In the genomic region with DNA sequence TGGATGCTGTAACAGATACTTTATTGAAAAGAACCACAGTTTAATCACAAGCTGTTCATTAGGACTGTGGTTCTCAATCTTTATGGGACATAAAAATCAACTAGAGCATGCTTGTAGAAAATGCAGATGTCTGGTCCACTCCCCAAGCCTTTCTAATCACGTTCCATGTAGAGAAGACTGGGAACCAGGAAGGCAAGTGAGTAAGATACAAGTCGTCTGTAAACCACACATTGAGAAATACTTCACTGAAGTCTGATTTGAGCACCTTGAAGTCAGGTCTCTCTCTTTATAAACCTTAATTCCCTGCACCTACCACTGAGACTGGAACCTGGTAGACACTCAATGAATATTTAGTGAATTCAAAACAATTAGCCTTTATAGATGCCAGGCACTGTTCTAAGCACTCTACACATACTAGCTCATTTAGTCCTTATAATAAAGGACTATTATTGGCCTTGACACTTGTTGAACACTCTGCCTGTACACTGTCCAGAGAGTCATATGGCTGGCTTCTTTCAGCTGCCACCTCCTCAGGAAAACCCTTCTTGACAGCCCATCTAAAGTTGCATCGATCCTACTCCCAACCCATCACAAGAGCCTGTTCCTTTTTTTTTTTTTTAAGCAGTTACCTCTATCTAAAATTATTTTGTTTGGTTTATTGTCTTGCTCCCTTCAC, we compare ENCODE assay signal across 24 cellular contexts.
"Had no signal": no experiment of that assay in that cellular context is flagged by ENCODE, and none has a peak within 500 bp of the region (broad histone marks: within the 10 kb centered on the region; RNA-seq: fewer than 3 reads in every experiment).

No MANE protein-coding gene starts in this region.

- H3K4me3 ChIP-seq: MG63, Peyer's patch had no signal

- H3K9me3 ChIP-seq: MG63, Peyer's patch had no signal

- H3K9me3 Mint-ChIP-seq: activated CD8-positive, alpha-beta T cell treated with anti-CD3 and anti-CD28 coated beads for 36 hours; activated naive CD4-positive, alpha-beta T cell treated with anti-CD3 and anti-CD28 coated beads, Interleukin-2, amount 10 ng/mL, durations not matched to agents 7 days and 5 days; activated naive CD8-positive, alpha-beta T cell treated with anti-CD3 and anti-CD28 coated beads for 36 hours; activated T-cell treated with anti-CD3 and anti-CD28 coated beads, Interleukin-2, amount 50 U/mL, for 72 hours; activated T-helper 2 cell treated with anti-CD3 and anti-CD28 coated beads, Interferon-gamma antibody, Interleukin-2, Interleukin-4, amounts not matched to agents 10 μg/mL and 5 μg/mL and 100 μg/mL, durations not matched to agents 14 hours and 24 hours and 36 hours; T-helper 1 cell treated with Interleukin-12 subunit alpha and Interleukin-12 subunit beta and Interleukin-4 antibody, amounts not matched to agents 30 μg/mL and 1 μg/mL, for 36 hours had no signal

- H3K4me3 Mint-ChIP-seq: activated CD8-positive, alpha-beta T cell treated with anti-CD3 and anti-CD28 coated beads for 36 hours; activated naive CD4-positive, alpha-beta T cell treated with anti-CD3 and anti-CD28 coated beads, Interleukin-2, amount 10 ng/mL, durations not matched to agents 7 days and 5 days; activated naive CD8-positive, alpha-beta T cell treated with anti-CD3 and anti-CD28 coated beads for 36 hours; activated T-cell treated with anti-CD3 and anti-CD28 coated beads, Interleukin-2, amount 50 U/mL, for 72 hours; T-helper 1 cell treated with Interleukin-12 subunit alpha and Interleukin-12 subunit beta and Interleukin-4 antibody, amounts not matched to agents 30 μg/mL and 1 μg/mL, for 36 hours had no signal

- H3K4me1 Mint-ChIP-seq: activated naive CD4-positive, alpha-beta T cell treated with anti-CD3 and anti-CD28 coated beads, Interleukin-2, amount 10 ng/mL, durations not matched to agents 7 days and 5 days; activated naive CD8-positive, alpha-beta T cell treated with anti-CD3 and anti-CD28 coated beads for 36 hours had no signal

- H3K4me1 ChIP-seq: Peyer's patch had no signal

- H3K27me3 ChIP-seq: MG63, Peyer's patch had no signal

- H3K36me3 ChIP-seq: MG63, Peyer's patch had no signal

- DNase-seq: activated CD4-positive, alpha-beta T cell treated with anti-CD3 and anti-CD28 coated beads for 4 hours; activated CD8-positive, alpha-beta memory T cell treated with anti-CD3 and anti-CD28 coated beads, Interleukin-2, amount 50 U/mL, for 4 hours; activated CD8-positive, alpha-beta T cell treated with anti-CD3 and anti-CD28 coated beads for 36 hours; activated gamma-delta T cell treated with Interleukin-2 at 50 U/mL for 16 hours; activated naive CD4-positive, alpha-beta T cell treated with anti-CD3 and anti-CD28 coated beads, Interleukin-2, amount 10 ng/mL, durations not matched to agents 7 days and 5 days; activated naive CD8-positive, alpha-beta T cell treated with anti-CD3 and anti-CD28 coated beads for 36 hours; activated T-cell treated with anti-CD3 and anti-CD28 coated beads, Interleukin-2, amount 50 U/mL, for 72 hours; anterior cingulate cortex; MG63; NCI-H1105; NCI-H1436; NCI-H1694 treated with DMSO at 0.1 percent for 48 hours; NCI-H2029 treated with DMSO at 0.1 percent for 48 hours; NCI-H345; NCI-H510A; NCI-H526 treated with DMSO at 0.1 percent for 48 hours; NK-92 treated with Interleukin-12 subunit alpha and Interleukin-12 subunit beta, amount 100 ng/mL, for 24 hours; OCI-M1; Peyer's patch; SHP77 treated with DMSO at 0.1 percent for 48 hours had no signal

- H3K36me3 Mint-ChIP-seq: activated naive CD4-positive, alpha-beta T cell treated with anti-CD3 and anti-CD28 coated beads, Interleukin-2, amount 10 ng/mL, durations not matched to agents 7 days and 5 days; activated naive CD8-positive, alpha-beta T cell treated with anti-CD3 and anti-CD28 coated beads for 36 hours had no signal

- H3K27ac ChIP-seq: Peyer's patch, RWPE1 had no signal

- ATAC-seq: activated CD4-positive, CD25-positive, alpha-beta regulatory T cell treated with anti-CD3 and anti-CD28 coated beads, Interleukin-2, amount 50 U/mL, for 24 hours; activated CD8-positive, alpha-beta T cell treated with anti-CD3 and anti-CD28 coated beads for 36 hours; activated T-cell treated with anti-CD3 and anti-CD28 coated beads, Interleukin-2, amount 50 U/mL, for 72 hours had no signal

- H3K27ac Mint-ChIP-seq: activated CD8-positive, alpha-beta T cell treated with anti-CD3 and anti-CD28 coated beads for 36 hours; activated naive CD4-positive, alpha-beta T cell treated with anti-CD3 and anti-CD28 coated beads, Interleukin-2, amount 10 ng/mL, durations not matched to agents 7 days and 5 days; activated naive CD8-positive, alpha-beta T cell treated with anti-CD3 and anti-CD28 coated beads for 36 hours; activated T-cell treated with anti-CD3 and anti-CD28 coated beads, Interleukin-2, amount 50 U/mL, for 72 hours; activated T-helper 2 cell treated with anti-CD3 and anti-CD28 coated beads, Interferon-gamma antibody, Interleukin-2, Interleukin-4, amounts not matched to agents 10 μg/mL and 5 μg/mL and 100 μg/mL, durations not matched to agents 14 hours and 24 hours and 36 hours; T-helper 1 cell treated with Interleukin-12 subunit alpha and Interleukin-12 subunit beta and Interleukin-4 antibody, amounts not matched to agents 30 μg/mL and 1 μg/mL, for 36 hours had no signal
